ENCODE assay signal across 8 cellular contexts in the genomic region with DNA sequence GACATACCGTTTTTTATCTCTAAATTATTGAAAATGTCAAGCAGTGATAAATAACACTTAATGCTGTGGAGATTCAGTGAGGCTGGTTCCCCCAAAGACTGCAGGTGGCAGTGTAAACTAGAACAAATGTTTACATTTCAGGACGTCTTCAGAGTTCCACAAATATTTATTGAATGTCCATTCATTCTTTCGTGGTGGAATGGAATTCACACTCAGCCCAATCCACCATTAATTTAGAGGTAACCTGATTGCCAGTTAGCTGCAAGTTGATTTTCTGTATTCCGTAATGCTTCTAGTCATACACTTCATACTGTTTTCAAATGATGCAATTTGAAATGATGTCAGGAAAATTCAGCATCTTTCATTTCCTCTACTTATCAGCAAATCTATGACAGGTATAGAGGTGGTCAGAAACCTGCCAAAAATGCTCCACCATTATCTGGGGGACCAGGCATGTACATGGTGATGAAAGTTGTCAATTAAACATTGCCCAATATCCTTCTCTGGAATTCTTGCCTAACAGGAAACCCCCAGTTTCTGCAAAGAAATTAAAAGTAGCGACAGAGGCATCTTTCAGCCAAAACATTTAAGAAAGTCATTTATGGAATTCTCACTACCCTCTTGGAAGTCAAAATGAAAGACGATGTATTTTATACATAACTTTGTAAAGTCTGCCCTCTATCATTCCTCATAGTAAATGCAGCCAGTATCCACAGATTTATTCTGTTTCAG.
DNase-seq lines count a peak whose midpoint lies in the region; ATAC-seq and TF ChIP-seq lines count a peak whose summit lies in the region.

No MANE protein-coding gene starts in this region.

- H3K4me3 ChIP-seq in lower lobe of right lung: no peak overlapping the region

- CTCF ChIA-PET in MCF 10A (lab: Yijun Ruan, JAX): interaction anchor here (0.6 to 4.8 kb wide), 33 partner anchors 8 to 1044 kb away, joined by 3 to 95 read pairs (median 4); no protein-coding TSS in a partner anchor

- intact Hi-C loops in CD14-positive monocyte (cut with micrococcal nuclease) (loop anchor here (10.0 kb wide), 2 partner anchors 152 to 162 kb away; no protein-coding TSS in a partner anchor), MCF 10A (cut with micrococcal nuclease) (loop anchor here (1.0 kb wide), 4 partner anchors 161 to 219 kb away; no protein-coding TSS in a partner anchor), lower lobe of right lung (cut with DNase I) (no loop called here)

- H3K27ac ChIP-seq in lower lobe of right lung: no peak overlapping the region

- H3K27ac Mint-ChIP-seq in CD14-positive monocyte (no peak overlapping the region), MCF 10A (ENCODE audit: low read depth, unreplicated experiment) (no peak overlapping the region)

- H3K4me1 ChIP-seq in lower lobe of right lung: peaks cover 12% of the 10 kb centered on the region

- no peaks in the 10 kb centered on the region for H3K36me3 ChIP-seq in lower lobe of right lung

- H3K4me1 Mint-ChIP-seq in CD14-positive monocyte: peaks cover 7% of the 10 kb centered on the region
- peaks cover 12% of the 10 kb centered on the region for H3K4me1 Mint-ChIP-seq in MCF 10A (ENCODE audit: insufficient read depth, unreplicated experiment)

- H3K9me3 ChIP-seq in lower lobe of right lung: peaks cover 15% of the 10 kb centered on the region

- H3K27me3 Mint-ChIP-seq in CD14-positive monocyte (ENCODE audit: low read depth in 3 of 3) (peaks cover 3 to 4% (median 3%) of the 10 kb centered on the region in 3 donors), MCF 10A (ENCODE audit: insufficient read depth, unreplicated experiment) (no peaks in the 10 kb centered on the region)

- POLR2A ChIA-PET in MCF 10A (lab: Yijun Ruan, JAX): interaction anchor here (1.3 to 2.4 kb wide), 3 partner anchors 14 to 222 kb away, joined by 6 to 14 read pairs (median 7); no protein-coding TSS in a partner anchor

- TF ChIP-seq CTCF in CD14-positive monocyte (IDR thresholded peaks at IDR 0.05): peak; percentile 45
- TF ChIP-seq CTCF in GM13977 (IDR thresholded peaks at IDR 0.05; ENCODE audit: extremely low read depth, insufficient read depth, missing control alignments): peak; percentile 66
- TF ChIP-seq CTCF in MCF 10A (IDR thresholded peaks at IDR 0.05; ENCODE audit: unreplicated experiment): peak; percentile 40
- TF ChIP-seq CTCF in lower lobe of right lung (IDR thresholded peaks at IDR 0.05): peak; percentile 44

- H3K36me3 Mint-ChIP-seq in CD14-positive monocyte (no peaks in the 10 kb centered on the region), MCF 10A (ENCODE audit: insufficient read depth, unreplicated experiment) (no peaks in the 10 kb centered on the region)

- no peaks in the 10 kb centered on the region for H3K27me3 ChIP-seq in lower lobe of right lung (ENCODE audit: low read depth)

- DNase-seq in CD14-positive monocyte (ENCODE audit: low spot score) (no peak), GM13977 (ENCODE audit: low spot score) (peak; percentile 28), NCI-H2227 (lab: John Stamatoyannopoulos, UW; ENCODE audit: unreplicated experiment) (peak; percentile 49), MCF 10A (ENCODE audit: unreplicated experiment) (peak; percentile 53), lower lobe of right lung (no peak), NCI-H187 treated with DMSO at 0.1 percent for 48 hours (lab: John Stamatoyannopoulos, UW) (no peak)
- DNase-seq in stimulated activated CD4-positive, alpha-beta T cell treated with anti-CD3 and anti-CD28 coated beads, Interleukin-1b, Interleukin-23, amount 100 ng/mL, for 48 hours: no peak

- H3K9me3 Mint-ChIP-seq in CD14-positive monocyte: peaks cover under 1 to 9% (median 6%) of the 10 kb centered on the region in 7 donors
- H3K9me3 Mint-ChIP-seq in MCF 10A (ENCODE audit: unreplicated experiment): peaks cover 16% of the 10 kb centered on the region

- BruUV-seq in MCF 10A (replicated peaks; lab: Mats Ljungman, UMichigan): no TSS peak

- ATAC-seq in lower lobe of right lung (peak; percentile 58 to 72), GM18868 (IDR thresholded peaks at IDR 0.05; ENCODE audit: unreplicated experiment) (no peak)

- H3K4me3 Mint-ChIP-seq in CD14-positive monocyte (peak overlapping the region in 1 of 2 donors; percentile 41), MCF 10A (ENCODE audit: unreplicated experiment) (peak overlapping the region; percentile 50)

- in situ Hi-C loops in GM13977 (cut with MboI; ENCODE audit: low pct_unique_long_range_greater_than_20kb, low sequenced_read_pairs, unreplicated experiment): loop anchor here (25.0 kb wide), 1 partner anchor 221 kb away; no protein-coding TSS in a partner anchor

Comparison
In these comparisons a context has a peak if more than half of its experiments do, and no peak if none do; other contexts are left out.
1. DNase-seq: peak in GM13977 (single experiment), NCI-H2227 (single experiment) and MCF 10A (single experiment); none in CD14-positive monocyte (single experiment), lower lobe of right lung (single experiment), stimulated activated CD4-positive, alpha-beta T cell treated with anti-CD3 and anti-CD28 coated beads, Interleukin-1b, Interleukin-23, amount 100 ng/mL, for 48 hours (single experiment) and NCI-H187 treated with DMSO at 0.1 percent for 48 hours (single experiment).
2. Peak in every context shown above with its lines, with median percentiles within 50 percentile points of each other: CTCF ChIP-seq.